1 cellular context compared by ENCODE assay signal in the genomic region with DNA sequence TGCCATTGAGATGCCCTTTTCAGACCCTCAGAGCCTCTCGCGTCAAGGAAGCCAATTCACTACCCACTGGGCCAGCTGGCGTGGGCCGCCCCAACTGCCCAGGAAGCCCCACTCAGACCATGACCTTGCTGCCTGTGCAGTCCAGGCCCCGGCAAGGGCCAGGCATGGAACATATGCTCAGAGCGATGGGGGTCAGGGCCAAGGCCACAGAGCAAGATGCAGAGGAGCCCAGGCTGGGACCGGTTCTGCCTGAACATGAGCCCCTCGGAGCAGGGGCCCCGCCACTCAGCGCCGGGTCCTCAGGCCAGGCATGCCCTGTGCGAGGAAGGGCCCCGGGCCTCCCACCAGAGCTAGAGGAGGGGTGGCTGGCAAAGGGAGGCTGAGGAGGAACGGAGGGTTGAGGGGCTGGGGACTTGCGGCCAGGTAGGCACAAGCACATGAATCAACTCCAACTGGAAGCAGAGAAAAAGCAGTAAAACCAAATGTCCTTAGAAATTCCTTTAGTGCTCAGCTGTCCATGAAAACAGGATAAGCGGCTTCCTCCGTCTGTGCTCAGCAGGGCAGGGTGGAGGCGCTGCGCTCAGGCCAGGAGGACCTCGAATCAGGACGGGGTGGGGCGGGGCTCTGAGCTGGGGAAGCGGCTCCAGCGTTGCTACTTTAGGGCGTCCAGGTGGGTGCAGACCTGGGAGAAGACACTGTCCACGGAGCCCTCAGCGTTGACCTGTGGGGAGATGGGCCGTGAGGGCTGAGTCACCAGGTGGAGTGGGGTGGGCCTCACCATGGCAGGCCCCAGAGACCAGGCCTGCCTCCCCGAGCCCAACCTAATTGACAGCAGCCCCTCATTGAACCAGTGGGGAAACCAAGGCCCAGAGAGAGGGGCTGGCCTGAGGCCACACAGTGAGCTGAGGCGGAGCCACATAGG.
TF ChIP-seq lines count a peak whose summit lies in the region.

No MANE protein-coding gene starts in this region.

TF ChIP-seq in HepG2, 621 proteins besides CTCF, POLR2A, EP300 and RAD21:
- TF ChIP-seq, protein P1, sequence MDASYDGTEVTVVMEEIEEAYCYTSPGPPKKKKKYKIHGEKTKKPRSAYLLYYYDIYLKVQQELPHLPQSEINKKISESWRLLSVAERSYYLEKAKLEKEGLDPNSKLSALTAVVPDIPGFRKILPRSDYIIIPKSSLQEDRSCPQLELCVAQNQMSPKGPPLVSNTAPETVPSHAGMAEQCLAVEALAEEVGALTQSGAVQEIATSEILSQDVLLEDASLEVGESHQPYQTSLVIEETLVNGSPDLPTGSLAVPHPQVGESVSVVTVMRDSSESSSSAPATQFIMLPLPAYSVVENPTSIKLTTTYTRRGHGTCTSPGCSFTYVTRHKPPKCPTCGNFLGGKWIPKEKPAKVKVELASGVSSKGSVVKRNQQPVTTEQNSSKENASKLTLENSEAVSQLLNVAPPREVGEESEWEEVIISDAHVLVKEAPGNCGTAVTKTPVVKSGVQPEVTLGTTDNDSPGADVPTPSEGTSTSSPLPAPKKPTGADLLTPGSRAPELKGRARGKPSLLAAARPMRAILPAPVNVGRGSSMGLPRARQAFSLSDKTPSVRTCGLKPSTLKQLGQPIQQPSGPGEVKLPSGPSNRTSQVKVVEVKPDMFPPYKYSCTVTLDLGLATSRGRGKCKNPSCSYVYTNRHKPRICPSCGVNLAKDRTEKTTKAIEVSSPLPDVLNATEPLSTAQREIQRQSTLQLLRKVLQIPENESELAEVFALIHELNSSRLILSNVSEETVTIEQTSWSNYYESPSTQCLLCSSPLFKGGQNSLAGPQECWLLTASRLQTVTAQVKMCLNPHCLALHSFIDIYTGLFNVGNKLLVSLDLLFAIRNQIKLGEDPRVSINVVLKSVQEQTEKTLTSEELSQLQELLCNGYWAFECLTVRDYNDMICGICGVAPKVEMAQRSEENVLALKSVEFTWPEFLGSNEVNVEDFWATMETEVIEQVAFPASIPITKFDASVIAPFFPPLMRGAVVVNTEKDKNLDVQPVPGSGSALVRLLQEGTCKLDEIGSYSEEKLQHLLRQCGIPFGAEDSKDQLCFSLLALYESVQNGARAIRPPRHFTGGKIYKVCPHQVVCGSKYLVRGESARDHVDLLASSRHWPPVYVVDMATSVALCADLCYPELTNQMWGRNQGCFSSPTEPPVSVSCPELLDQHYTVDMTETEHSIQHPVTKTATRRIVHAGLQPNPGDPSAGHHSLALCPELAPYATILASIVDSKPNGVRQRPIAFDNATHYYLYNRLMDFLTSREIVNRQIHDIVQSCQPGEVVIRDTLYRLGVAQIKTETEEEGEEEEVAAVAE (CRISPR knock-in tag; IDR thresholded peaks at IDR 0.05; ENCODE audit: borderline replicate concordance), result no peak
- no peak for TF ChIP-seq ZFP1 (CRISPR knock-in tag; IDR thresholded peaks at IDR 0.05)
- TF ChIP-seq, protein P2, sequence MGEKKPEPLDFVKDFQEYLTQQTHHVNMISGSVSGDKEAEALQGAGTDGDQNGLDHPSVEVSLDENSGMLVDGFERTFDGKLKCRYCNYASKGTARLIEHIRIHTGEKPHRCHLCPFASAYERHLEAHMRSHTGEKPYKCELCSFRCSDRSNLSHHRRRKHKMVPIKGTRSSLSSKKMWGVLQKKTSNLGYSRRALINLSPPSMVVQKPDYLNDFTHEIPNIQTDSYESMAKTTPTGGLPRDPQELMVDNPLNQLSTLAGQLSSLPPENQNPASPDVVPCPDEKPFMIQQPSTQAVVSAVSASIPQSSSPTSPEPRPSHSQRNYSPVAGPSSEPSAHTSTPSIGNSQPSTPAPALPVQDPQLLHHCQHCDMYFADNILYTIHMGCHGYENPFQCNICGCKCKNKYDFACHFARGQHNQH (CRISPR knock-in tag; IDR thresholded peaks at IDR 0.05), result no peak
- no peak for TF ChIP-seq FIP1L1 (IDR thresholded peaks at IDR 0.05; ENCODE audit: borderline replicate concordance, insufficient read depth, low read depth, low read length)
- TF ChIP-seq NR2F1 (CRISPR knock-in tag; IDR thresholded peaks at IDR 0.05), result no peak
- no peak for TF ChIP-seq ZNF143 (CRISPR knock-in tag; IDR thresholded peaks at IDR 0.05)
- TF ChIP-seq ZZZ3 (CRISPR knock-in tag; IDR thresholded peaks at IDR 0.05; ENCODE audit: borderline replicate concordance), result no peak
- TF ChIP-seq AKAP8 (CRISPR knock-in tag; IDR thresholded peaks at IDR 0.05), result no peak
- no peak for TF ChIP-seq BRD4 (CRISPR knock-in tag; IDR thresholded peaks at IDR 0.05)
